In the genomic region with DNA sequence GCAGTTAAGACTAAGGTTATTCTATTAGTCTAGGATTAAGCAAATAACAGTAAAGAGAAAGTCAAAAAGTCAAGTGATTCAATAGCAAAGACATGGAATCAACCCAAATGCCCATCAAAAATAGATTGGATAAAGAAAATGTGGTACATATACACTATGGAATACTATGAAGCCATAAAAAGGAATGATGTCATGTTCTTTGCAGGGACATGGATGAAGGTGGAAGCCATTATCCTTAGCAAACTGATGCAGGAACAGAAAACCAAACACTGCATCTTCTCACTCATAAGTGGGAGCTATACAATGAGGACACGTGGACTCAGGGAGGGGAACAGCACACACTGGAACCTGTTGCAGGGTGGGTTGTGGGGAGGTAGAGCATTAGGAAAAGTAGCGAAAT, we compare ENCODE assay signal across 33 cellular contexts. TPM values are rescaled to one million over a fixed set of nuclear protein-coding genes. Genes with fewer than 3 reads are reported as not detected.
"Had no signal": no experiment of that assay in that cellular context is flagged by ENCODE, and none has a peak within 500 bp of the region (broad histone marks: within the 10 kb centered on the region; RNA-seq: fewer than 3 reads in every experiment).

No MANE protein-coding gene starts in this region.

- H3K27me3 ChIP-seq: colonic mucosa, dorsolateral prefrontal cortex, esophagus muscularis mucosa, esophagus squamous epithelium, foreskin keratinocyte, gastrocnemius medialis, gastroesophageal sphincter, heart left ventricle, heart right ventricle had no signal

- H3K4me3 ChIP-seq: colonic mucosa, coronary artery, dorsolateral prefrontal cortex, esophagus muscularis mucosa, esophagus squamous epithelium, gastrocnemius medialis, gastroesophageal sphincter, heart left ventricle, heart right ventricle had no signal

- ATAC-seq: effector memory CD8-positive, alpha-beta T cell; esophagus mucosa; foreskin keratinocyte; gastrocnemius medialis; gastroesophageal sphincter; heart left ventricle; heart right ventricle had no signal

- H3K9me3 Mint-ChIP-seq: endodermal cell had no signal

- H3K36me3 ChIP-seq: colonic mucosa, esophagus muscularis mucosa, esophagus squamous epithelium, gastrocnemius medialis, gastroesophageal sphincter, heart left ventricle, heart right ventricle had no signal

- DNase-seq: colonic mucosa; cortex of kidney; dermis blood vessel endothelial cell; dorsolateral prefrontal cortex; effector CD4-positive, alpha-beta T cell; effector CD8-positive, alpha-beta T cell; effector memory CD4-positive, alpha-beta T cell; effector memory CD8-positive, alpha-beta T cell; endodermal cell; erythroblast; esophagus squamous epithelium; foreskin fibroblast; foreskin keratinocyte; foreskin melanocyte; gastrocnemius medialis; glutamatergic neuron; head of caudate nucleus; heart left ventricle; heart right ventricle had no signal

- H3K27ac ChIP-seq: colonic mucosa, coronary artery, dorsolateral prefrontal cortex, epithelial cell of prostate, esophagus muscularis mucosa, esophagus squamous epithelium, foreskin keratinocyte, gastrocnemius medialis, gastroesophageal sphincter, heart left ventricle, heart right ventricle had no signal

- H3K27ac Mint-ChIP-seq: dendritic cell treated with granulocyte-macrophage colony-stimulating factor and Interleukin-4, amounts not matched to agents 40 ng/mL and 50 ng/mL, for 4 days; effector memory CD8-positive, alpha-beta T cell; endodermal cell had no signal

- H3K4me1 ChIP-seq: colonic mucosa, esophagus muscularis mucosa, esophagus squamous epithelium, foreskin keratinocyte, gastrocnemius medialis, gastroesophageal sphincter, heart left ventricle, heart right ventricle had no signal

- H3K9me3 ChIP-seq: colonic mucosa, esophagus muscularis mucosa, esophagus squamous epithelium, gastrocnemius medialis, gastroesophageal sphincter, heart left ventricle, heart right ventricle had no signal

- FAIRE-seq: colon, endometrium, endothelial cell of umbilical vein, frontal cortex had no signal

- H3K4me3 Mint-ChIP-seq: dendritic cell treated with granulocyte-macrophage colony-stimulating factor and Interleukin-4, amounts not matched to agents 40 ng/mL and 50 ng/mL, for 4 days; effector memory CD8-positive, alpha-beta T cell; endodermal cell had no signal

- H3K27me3 Mint-ChIP-seq: dendritic cell treated with granulocyte-macrophage colony-stimulating factor and Interleukin-4, amounts not matched to agents 40 ng/mL and 50 ng/mL, for 4 days; effector memory CD8-positive, alpha-beta T cell had no signal

RNA-seq across cellular contexts. Expression of gene UNC13C, which starts 29.0 kb away (rescaled TPM):
- total RNA-seq: dermis blood vessel endothelial cell, dermis microvascular lymphatic vessel endothelial cell, endothelial cell of umbilical vein, fibroblast of lung, fibroblast of villous mesenchyme, foreskin keratinocyte, glomerular endothelial cell had no signal
- polyA plus RNA-seq: endothelial cell of umbilical vein, fibroblast of lung, foreskin keratinocyte, heart left ventricle, heart right ventricle had no signal
